18 cellular contexts compared by ENCODE assay signal in the genomic region with DNA sequence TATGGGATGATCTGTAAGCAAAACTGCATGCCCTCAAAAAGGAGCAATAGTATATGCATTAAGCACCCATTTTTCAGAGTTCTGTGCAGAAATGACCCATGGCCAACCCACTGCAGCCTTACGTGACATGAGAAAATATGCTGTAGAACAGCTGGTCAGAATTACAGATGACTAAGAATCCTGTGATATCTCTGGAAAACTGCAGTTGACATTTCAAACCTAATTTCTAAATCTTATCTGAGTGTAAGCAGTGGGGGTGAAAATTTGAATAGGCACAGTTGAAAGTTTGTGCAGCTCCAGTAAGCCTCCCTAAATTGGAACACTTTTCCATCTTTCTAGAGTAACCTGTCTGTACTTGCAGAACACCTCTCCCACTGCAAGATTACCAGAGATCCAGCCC. TPM values are rescaled to one million over a fixed set of nuclear protein-coding genes. Genes with fewer than 3 reads are reported as not detected.
"Had no signal": no experiment of that assay in that cellular context is flagged by ENCODE, and none has a peak within 500 bp of the region (broad histone marks: within the 10 kb centered on the region; RNA-seq: fewer than 3 reads in every experiment).

No MANE protein-coding gene starts in this region.

- ATAC-seq: activated T-cell treated with anti-CD3 and anti-CD28 coated beads, Interleukin-2, amount 50 U/mL, for 72 hours; natural killer cell treated with Interleukin-12 subunit alpha and Interleukin-12 subunit beta and Interleukin-15 and Interleukin-18, amount 100 ng/mL, for 72 hours; right cardiac atrium; stimulated activated naive CD8-positive, alpha-beta T cell treated with anti-CD3 and anti-CD28 coated beads, Interleukin-15, Interleukin-2, amounts not matched to agents 100 U/mL and 50 U/mL, for 24 hours; T-helper 17 cell; WTC11 had no signal

- H3K36me3 ChIP-seq: brain microvascular endothelial cell, left ventricle myocardium inferior, prostate gland had no signal

- H3K4me1 ChIP-seq: left ventricle myocardium inferior, prostate gland had no signal

- H3K27ac ChIP-seq: brain microvascular endothelial cell, left ventricle myocardium inferior, prostate gland had no signal

- DNase-seq: activated CD4-positive, alpha-beta T cell treated with anti-CD3 and anti-CD28 coated beads for 48 hours; activated CD8-positive, alpha-beta memory T cell treated with anti-CD3 and anti-CD28 coated beads, Interleukin-2, amount 50 U/mL, for 48 hours; activated gamma-delta T cell; activated T-cell treated with anti-CD3 and anti-CD28 coated beads, Interleukin-2, amount 50 U/mL, for 72 hours; brain microvascular endothelial cell; effector memory CD4-positive, alpha-beta T cell; hypothalamus; left ventricle myocardium inferior; nucleus accumbens; right cardiac atrium; small intestine; stimulated activated naive CD8-positive, alpha-beta T cell treated with anti-CD3 and anti-CD28 coated beads, Interleukin-15, Interleukin-2, amounts not matched to agents 100 U/mL and 50 U/mL, for 24 hours; T-helper 17 cell had no signal

- H3K9me3 ChIP-seq: left ventricle myocardium inferior, prostate gland had no signal

- H3K27me3 ChIP-seq: brain microvascular endothelial cell had no signal

- H3K4me3 ChIP-seq: left ventricle myocardium inferior, prostate gland had no signal

RNA-seq across cellular contexts. Expression of a gene that starts 28.7 kb away (rescaled TPM):
- total RNA-seq: activated T-cell treated with anti-CD3 and anti-CD28 coated beads, Interleukin-2, amount 50 U/mL, for 72 hours; glomerular endothelial cell; kidney epithelial cell; natural killer cell treated with Interleukin-12 subunit alpha and Interleukin-12 subunit beta and Interleukin-15 and Interleukin-18, amount 100 ng/mL, for 72 hours had no signal
